In genomic region chr9:88775037-88775471, GRCh38 we compare ENCODE assay signal across 11 cellular contexts.
DNase-seq lines count a peak whose midpoint lies in the region; ATAC-seq and TF ChIP-seq lines count a peak whose summit lies in the region.
"Had no signal": no experiment of that assay in that cellular context is flagged by ENCODE, and none has a peak within 500 bp of the region (broad histone marks: within the 10 kb centered on the region; RNA-seq: fewer than 3 reads in every experiment).

No MANE protein-coding gene starts in this region.

- H3K4me1 Mint-ChIP-seq in nephron: peaks cover 40% of the 10 kb centered on the region

- peak overlapping the region; percentile 83 to 92 (median 89) for H3K27ac Mint-ChIP-seq in nephron

- ATAC-seq in HG03520 (IDR thresholded peaks at IDR 0.05; ENCODE audit: unreplicated experiment) (no peak), GM21723 (IDR thresholded peaks at IDR 0.05; ENCODE audit: unreplicated experiment) (no peak)
- ATAC-seq: body of pancreas had no signal

- TF ChIP-seq CTCF in AG10803 (conservative IDR thresholded peaks at IDR 0.05; ENCODE audit: low read length) (no peak), nephron (IDR thresholded peaks at IDR 0.05; ENCODE audit: unreplicated experiment in 3 of 3) (no peak)

- H3K36me3 Mint-ChIP-seq in nephron (ENCODE audit: low read depth): no peaks in the 10 kb centered on the region

- peak overlapping the region in 2 of 3 experiments; percentile 21 to 32 for H3K4me3 Mint-ChIP-seq in nephron

- no peak overlapping the region for H3K4me3 ChIP-seq in AG10803 (ENCODE audit: low read length)
- H3K4me3 ChIP-seq: body of pancreas had no signal

- peaks cover 2% of the 10 kb centered on the region for H3K9me3 Mint-ChIP-seq in nephron

- peaks cover 7% of the 10 kb centered on the region for H3K27me3 Mint-ChIP-seq in nephron (ENCODE audit: low read depth)

- DNase-seq in AG10803 (ENCODE audit: low read depth) (peak; percentile 89), NCI-H226 (peak; percentile 98), dedifferentiated amniotic fluid mesenchymal stem cell (ENCODE audit: extremely low spot score) (peak; percentile 77), C1 segment of cervical spinal cord (lab: John Stamatoyannopoulos, UW) (no peak), COLO668 (lab: John Stamatoyannopoulos, UW; ENCODE audit: unreplicated experiment) (no peak)
- DNase-seq: KG1, NCI-H82 had no signal

Comparison
In these comparisons a context has a peak if more than half of its experiments do, and no peak if none do; other contexts are left out.
1. DNase-seq: peak in AG10803 (single experiment), NCI-H226 (single experiment) and dedifferentiated amniotic fluid mesenchymal stem cell (single experiment); none in C1 segment of cervical spinal cord (0 of 14) and COLO668 (single experiment).